15 cellular contexts compared by ENCODE assay signal in the genomic region with DNA sequence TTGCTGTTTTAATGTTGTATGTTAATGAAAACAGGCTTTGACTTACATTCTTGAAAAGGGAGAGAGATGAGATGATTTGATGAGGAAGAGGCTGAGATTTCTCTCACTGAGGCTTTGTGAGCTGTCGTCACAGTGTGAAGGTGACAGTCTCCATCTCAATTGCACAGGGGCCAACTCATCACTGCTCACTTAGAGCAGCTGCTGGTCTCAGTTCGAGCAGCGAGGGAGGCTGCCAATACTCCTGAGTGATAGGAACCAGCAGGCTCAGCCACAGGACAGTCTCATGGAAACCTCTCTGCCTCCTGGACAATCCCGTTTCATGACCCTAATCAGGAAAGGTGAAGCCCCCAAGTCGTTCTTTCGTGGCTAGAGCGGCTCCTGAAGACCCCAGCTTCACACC.
A peak's percentile ranks its signal among the peaks of the same experiment; 100 is the strongest.
DNase-seq lines count a peak whose midpoint lies in the region; ATAC-seq and TF ChIP-seq lines count a peak whose summit lies in the region.
"Had no signal": no experiment of that assay in that cellular context is flagged by ENCODE, and none has a peak within 500 bp of the region (broad histone marks: within the 10 kb centered on the region; RNA-seq: fewer than 3 reads in every experiment).

No MANE protein-coding gene starts in this region.

- H3K4me1 ChIP-seq in SJCRH30 (peaks cover 13% of the 10 kb centered on the region), heart right ventricle (peaks cover 0 to 23% (median 9%) of the 10 kb centered on the region in 9 donors), skeletal muscle tissue (ENCODE audit: control insufficient read depth in 3 of 3, insufficient read depth in 3 of 3, low read length in 3 of 3) (peaks cover 5 to 11% (median 8%) of the 10 kb centered on the region in 3 donors)

- DNase-seq in SJCRH30: peak; percentile 29 to 62
- peak; percentile 30 to 62 for DNase-seq in heart right ventricle
- DNase-seq in myocyte (ENCODE audit: low read depth): peak; percentile 28
- no peak for DNase-seq in NCI-H1417 (lab: John Stamatoyannopoulos, UW)
- DNase-seq in hepatic stellate cell (ENCODE audit: low spot score): no peak
- DNase-seq in stimulated activated CD4-positive, alpha-beta T cell treated with anti-CD3 and anti-CD28 coated beads, Interleukin-4, amount 100 ng/mL, for 24 hours: no peak
- DNase-seq: Calu3; CD4-positive, alpha-beta T cell; DMS53; HCEC 1CT; NCI-H187 treated with DMSO at 0.1 percent for 48 hours; NCI-H446; OCI-M1 had no signal

- H3K36me3 ChIP-seq in SJCRH30 (no peaks in the 10 kb centered on the region), heart right ventricle (no peaks in the 10 kb centered on the region), skeletal muscle tissue (ENCODE audit: control insufficient read depth in 3 of 3, insufficient read depth in 3 of 3, low read length in 3 of 3) (no peaks in the 10 kb centered on the region)

- peak; percentile 86 to 96 (median 92) for ATAC-seq in heart right ventricle
- ATAC-seq: K562 had no signal

- intact Hi-C loops in heart right ventricle (cut with DNase I): no loop called here

- no peak overlapping the region for H3K9ac ChIP-seq in skeletal muscle tissue (ENCODE audit: low read depth in 1 of 3, low read length in 3 of 3)

- H3K9me3 ChIP-seq in SJCRH30 (replicated peaks) (no peaks in the 10 kb centered on the region), heart right ventricle (no peaks in the 10 kb centered on the region), skeletal muscle tissue (ENCODE audit: control insufficient read depth in 3 of 3, low read length in 3 of 3) (no peaks in the 10 kb centered on the region)

- no peak overlapping the region for H3K27ac ChIP-seq in SJCRH30
- peak overlapping the region in 8 of 10 donors; percentile 4 to 86 (median 67) for H3K27ac ChIP-seq in heart right ventricle
- peak overlapping the region; percentile 50 for H3K27ac ChIP-seq in skeletal muscle tissue (ENCODE audit: low read depth, low read length)

- no peak for TF ChIP-seq CTCF in heart right ventricle (IDR thresholded peaks at IDR 0.05)

- H3K27me3 ChIP-seq in SJCRH30: no peaks in the 10 kb centered on the region
- H3K27me3 ChIP-seq in heart right ventricle: no peaks in the 10 kb centered on the region
- no peaks in the 10 kb centered on the region for H3K27me3 ChIP-seq in skeletal muscle tissue (ENCODE audit: control insufficient read depth in 3 of 3, insufficient read depth in 3 of 3, low read length in 3 of 3)

- H3K4me3 ChIP-seq in SJCRH30 (no peak overlapping the region), heart right ventricle (no peak overlapping the region), skeletal muscle tissue (ENCODE audit: low read length in 3 of 3) (no peak overlapping the region)
- H3K4me3 ChIP-seq: K562 had no signal

- WGBS in heart right ventricle, 2 donors: 30 to 51% methylated on average over 7 of the region's 7 CpGs

Comparison
In these comparisons a context has a peak if more than half of its experiments do, and no peak if none do; other contexts are left out.
1. DNase-seq: peak in SJCRH30 (2 of 2), heart right ventricle (2 of 2) and myocyte (single experiment); none in NCI-H1417 (0 of 3), hepatic stellate cell (single experiment) and stimulated activated CD4-positive, alpha-beta T cell treated with anti-CD3 and anti-CD28 coated beads, Interleukin-4, amount 100 ng/mL, for 24 hours (single experiment).